In the genomic region with DNA sequence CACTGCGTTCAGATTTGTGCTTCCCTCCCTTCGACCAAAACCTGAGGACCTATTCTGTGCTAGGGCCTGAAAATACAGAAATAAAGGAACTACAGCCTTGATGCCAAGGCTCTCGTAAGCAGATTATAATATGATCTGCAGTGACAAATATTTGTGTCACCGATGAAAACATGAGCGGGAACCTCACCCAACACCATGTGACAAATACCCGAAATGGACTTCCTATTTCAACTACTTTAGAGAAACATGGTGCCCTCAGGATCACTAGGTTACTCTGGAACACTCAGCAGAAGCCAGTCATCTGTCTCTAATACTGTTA, we compare ENCODE assay signal across 1 cellular context.
TF ChIP-seq lines count a peak whose summit lies in the region.

No MANE protein-coding gene starts in this region.

TF ChIP-seq in A549, 52 proteins besides CTCF, POLR2A, EP300 and RAD21:
- TF ChIP-seq ZSCAN20 (CRISPR knock-in tag; IDR thresholded peaks at IDR 0.05) (no peak), SREBF2 (IDR thresholded peaks at IDR 0.05) (no peak), NR3C1 (IDR thresholded peaks at IDR 0.05) (no peak), CHD2 (IDR thresholded peaks at IDR 0.05; ENCODE audit: low read length, partially characterized antibody) (no peak), HEYL (CRISPR knock-in tag; IDR thresholded peaks at IDR 0.05) (no peak), FOSL2 (IDR thresholded peaks at IDR 0.05) (no peak), FOSL2 (CRISPR knock-in tag; IDR thresholded peaks at IDR 0.05) (no peak), HES2 (IDR thresholded peaks at IDR 0.05) (no peak), RARB (CRISPR knock-in tag; IDR thresholded peaks at IDR 0.05) (no peak), MYC (IDR thresholded peaks at IDR 0.05; ENCODE audit: borderline replicate concordance, low read length) (no peak), KDM1A (IDR thresholded peaks at IDR 0.05; ENCODE audit: low read depth) (no peak)
- TF ChIP-seq, protein P1, sequence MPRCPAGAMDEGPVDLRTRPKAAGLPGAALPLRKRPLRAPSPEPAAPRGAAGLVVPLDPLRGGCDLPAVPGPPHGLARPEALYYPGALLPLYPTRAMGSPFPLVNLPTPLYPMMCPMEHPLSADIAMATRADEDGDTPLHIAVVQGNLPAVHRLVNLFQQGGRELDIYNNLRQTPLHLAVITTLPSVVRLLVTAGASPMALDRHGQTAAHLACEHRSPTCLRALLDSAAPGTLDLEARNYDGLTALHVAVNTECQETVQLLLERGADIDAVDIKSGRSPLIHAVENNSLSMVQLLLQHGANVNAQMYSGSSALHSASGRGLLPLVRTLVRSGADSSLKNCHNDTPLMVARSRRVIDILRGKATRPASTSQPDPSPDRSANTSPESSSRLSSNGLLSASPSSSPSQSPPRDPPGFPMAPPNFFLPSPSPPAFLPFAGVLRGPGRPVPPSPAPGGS (IDR thresholded peaks at IDR 0.05), result no peak
- TF ChIP-seq, protein P2, sequence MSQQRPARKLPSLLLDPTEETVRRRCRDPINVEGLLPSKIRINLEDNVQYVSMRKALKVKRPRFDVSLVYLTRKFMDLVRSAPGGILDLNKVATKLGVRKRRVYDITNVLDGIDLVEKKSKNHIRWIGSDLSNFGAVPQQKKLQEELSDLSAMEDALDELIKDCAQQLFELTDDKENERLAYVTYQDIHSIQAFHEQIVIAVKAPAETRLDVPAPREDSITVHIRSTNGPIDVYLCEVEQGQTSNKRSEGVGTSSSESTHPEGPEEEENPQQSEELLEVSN (IDR thresholded peaks at IDR 0.05; ENCODE audit: borderline replicate concordance, low read depth), result no peak
